2 cellular contexts compared by ENCODE assay signal in genomic region chr10:60135020-60135419, GRCh38.
TF ChIP-seq lines count a peak whose summit lies in the region.

No MANE protein-coding gene starts in this region.

TF ChIP-seq in GM12878, 131 proteins besides CTCF, POLR2A, EP300 and RAD21:
- no peak for TF ChIP-seq BCLAF1 (IDR thresholded peaks at IDR 0.05)
- peak; percentile 76 for TF ChIP-seq SPI1 (IDR thresholded peaks at IDR 0.05; ENCODE audit: borderline replicate concordance, insufficient read depth, low read depth, low read length)

TF ChIP-seq in HepG2, 621 proteins besides CTCF, POLR2A, EP300 and RAD21:
- TF ChIP-seq ZNF143 (CRISPR knock-in tag; IDR thresholded peaks at IDR 0.05): no peak
- no peak for TF ChIP-seq FOSL2 (CRISPR knock-in tag; IDR thresholded peaks at IDR 0.05)
- no peak for TF ChIP-seq ZNF550 (CRISPR knock-in tag; IDR thresholded peaks at IDR 0.05; ENCODE audit: borderline replicate concordance)
- TF ChIP-seq ZNF777 (CRISPR knock-in tag; IDR thresholded peaks at IDR 0.05): no peak
